8 cellular contexts compared by ENCODE assay signal in the genomic region with DNA sequence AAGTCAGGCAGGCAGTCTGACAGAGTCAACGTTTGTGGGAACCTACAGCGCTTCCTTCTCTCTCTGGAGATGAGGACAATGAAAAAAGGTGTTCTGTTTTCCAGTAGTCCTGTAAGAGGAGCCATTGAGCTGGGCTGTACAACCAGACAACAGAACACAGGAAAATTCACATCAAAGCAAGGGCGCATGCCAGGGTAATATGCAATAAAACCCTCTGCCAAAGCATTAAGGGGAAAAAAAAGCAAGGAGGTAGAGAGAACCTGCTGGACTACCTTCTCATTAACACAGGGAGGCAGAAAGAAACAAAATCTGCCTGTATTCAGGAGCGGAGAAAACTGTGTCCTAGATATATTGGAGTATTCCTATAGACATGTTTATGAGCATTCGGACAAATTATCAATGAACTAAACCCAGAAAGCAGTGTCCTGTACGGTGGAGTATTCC. TPM values are rescaled to one million over a fixed set of nuclear protein-coding genes. Genes with fewer than 3 reads are reported as not detected.
DNase-seq lines count a peak whose midpoint lies in the region; ATAC-seq and TF ChIP-seq lines count a peak whose summit lies in the region.

No MANE protein-coding gene starts in this region.

- H3K27me3 Mint-ChIP-seq in activated naive CD4-positive, alpha-beta T cell treated with anti-CD3 and anti-CD28 coated beads, Interleukin-2, amount 50 U/mL, for 24 hours, result no peaks in the 10 kb centered on the region

- H3K4me1 ChIP-seq in right lobe of liver (peaks cover 0 to 14% (median 0%) of the 10 kb centered on the region in 4 donors), testis (peaks cover 9% of the 10 kb centered on the region)

- H3K36me3 Mint-ChIP-seq in activated naive CD4-positive, alpha-beta T cell treated with anti-CD3 and anti-CD28 coated beads, Interleukin-2, amount 50 U/mL, for 24 hours, result peaks cover 3% of the 10 kb centered on the region

- WGBS in right lobe of liver (ENCODE audit: insufficient coverage, low coverage, low lambda C conversion rate, missing lambda C conversion rate), result 11% methylated on average over 6 of the region's 6 CpGs
- 3 to 6% methylated on average over 6 of the region's 6 CpGs for WGBS in testis, 2 donors

- ATAC-seq in right lobe of liver, result peak; percentile 53 to 65 (median 61)
- ATAC-seq in GM18511 (IDR thresholded peaks at IDR 0.05; ENCODE audit: unreplicated experiment), result no peak

- TF ChIP-seq CTCF in coronary artery (IDR thresholded peaks at IDR 0.05) (no peak), right lobe of liver (IDR thresholded peaks at IDR 0.05) (peak; percentile 42 to 55 (median 49)), testis (IDR thresholded peaks at IDR 0.05) (peak in 2 of 3 experiments; percentile 32 to 37)

- H3K9me3 Mint-ChIP-seq in activated naive CD4-positive, alpha-beta T cell treated with anti-CD3 and anti-CD28 coated beads, Interleukin-2, amount 50 U/mL, for 24 hours, result no peaks in the 10 kb centered on the region

- H3K4me3 ChIP-seq in MG63, result peak overlapping the region; percentile 59
- peak overlapping the region; percentile 100 for H3K4me3 ChIP-seq in coronary artery
- no peak overlapping the region for H3K4me3 ChIP-seq in right lobe of liver
- no peak overlapping the region for H3K4me3 ChIP-seq in testis

- H3K36me3 ChIP-seq in MG63 (no peaks in the 10 kb centered on the region), right lobe of liver (no peaks in the 10 kb centered on the region), testis (ENCODE audit: low read depth, missing control alignments) (no peaks in the 10 kb centered on the region)

- H3K27me3 ChIP-seq in MG63, result no peaks in the 10 kb centered on the region
- no peaks in the 10 kb centered on the region for H3K27me3 ChIP-seq in right lobe of liver
- no peaks in the 10 kb centered on the region for H3K27me3 ChIP-seq in testis

- peaks cover 40% of the 10 kb centered on the region for H3K4me1 Mint-ChIP-seq in activated naive CD4-positive, alpha-beta T cell treated with anti-CD3 and anti-CD28 coated beads, Interleukin-2, amount 50 U/mL, for 24 hours

- H3K27ac ChIP-seq in coronary artery (peak overlapping the region; percentile 89 to 91), right lobe of liver (peak overlapping the region in 2 of 3 donors; percentile 3 to 16), testis (no peak overlapping the region)

- no peaks in the 10 kb centered on the region for H3K9me3 ChIP-seq in MG63
- no peaks in the 10 kb centered on the region for H3K9me3 ChIP-seq in right lobe of liver
- no peaks in the 10 kb centered on the region for H3K9me3 ChIP-seq in testis

- DNase-seq in activated naive CD4-positive, alpha-beta T cell (lab: John Stamatoyannopoulos, UW), result no peak
- DNase-seq in MG63, result peak; percentile 50
- peak; percentile 75 for DNase-seq in RPMI8226
- DNase-seq in coronary artery (ENCODE audit: low spot score), result no peak
- no peak for DNase-seq in right lobe of liver
- DNase-seq in testis, result peak; percentile 51

- intact Hi-C loops in right lobe of liver (cut with DNase I) (loop anchor here (10.0 kb wide), 1 partner anchor 71 kb away; no protein-coding TSS in a partner anchor), testis (cut with DNase I; ENCODE audit: low total_unique reads) (loop anchor here (10.0 kb wide), 1 partner anchor 71 kb away; no protein-coding TSS in a partner anchor)

- no peak for TF ChIP-seq POLR2A in right lobe of liver (IDR thresholded peaks at IDR 0.05)
- TF ChIP-seq POLR2A in testis (IDR thresholded peaks at IDR 0.05), result no peak

- H3K27ac Mint-ChIP-seq in activated naive CD4-positive, alpha-beta T cell treated with anti-CD3 and anti-CD28 coated beads, Interleukin-2, amount 50 U/mL, for 24 hours, result peak overlapping the region; percentile 42

- peak overlapping the region; percentile 81 for H3K4me3 Mint-ChIP-seq in activated naive CD4-positive, alpha-beta T cell treated with anti-CD3 and anti-CD28 coated beads, Interleukin-2, amount 50 U/mL, for 24 hours

RNA-seq across cellular contexts. Expression of gene RNF24, which starts 1.3 kb away (rescaled TPM):
- 2.8 and 4.6 TPM in 2 replicates for total RNA-seq in MG63 (2014; rRNA removed; shearing (Covaris generic); ENCODE audit: low replicate concordance)
- total RNA-seq in right lobe of liver (1 to 10 TPM; 1.1 to 8.7 (median 2.2) TPM), testis (10 to 100 TPM; 13.5 to 14.2 TPM)
- polyA plus RNA-seq in testis (ENCODE audit: insufficient read depth, low read depth, low replicate concordance), result 11.0 TPM

Comparison
In these comparisons a context has a peak if more than half of its experiments do, and no peak if none do; other contexts are left out.
1. DNase-seq: peak in MG63 (single experiment), RPMI8226 (single experiment) and testis (single experiment); none in activated naive CD4-positive, alpha-beta T cell (0 of 4), coronary artery (single experiment) and right lobe of liver (0 of 3).
2. H3K4me3 ChIP-seq: peak in MG63 (single experiment) and coronary artery (single experiment); none in right lobe of liver (0 of 3) and testis (0 of 2).
3. H3K27ac ChIP-seq: peak in coronary artery (2 of 2) and right lobe of liver (2 of 3); none in testis (0 of 2).